8 cellular contexts compared by ENCODE assay signal in the genomic region with DNA sequence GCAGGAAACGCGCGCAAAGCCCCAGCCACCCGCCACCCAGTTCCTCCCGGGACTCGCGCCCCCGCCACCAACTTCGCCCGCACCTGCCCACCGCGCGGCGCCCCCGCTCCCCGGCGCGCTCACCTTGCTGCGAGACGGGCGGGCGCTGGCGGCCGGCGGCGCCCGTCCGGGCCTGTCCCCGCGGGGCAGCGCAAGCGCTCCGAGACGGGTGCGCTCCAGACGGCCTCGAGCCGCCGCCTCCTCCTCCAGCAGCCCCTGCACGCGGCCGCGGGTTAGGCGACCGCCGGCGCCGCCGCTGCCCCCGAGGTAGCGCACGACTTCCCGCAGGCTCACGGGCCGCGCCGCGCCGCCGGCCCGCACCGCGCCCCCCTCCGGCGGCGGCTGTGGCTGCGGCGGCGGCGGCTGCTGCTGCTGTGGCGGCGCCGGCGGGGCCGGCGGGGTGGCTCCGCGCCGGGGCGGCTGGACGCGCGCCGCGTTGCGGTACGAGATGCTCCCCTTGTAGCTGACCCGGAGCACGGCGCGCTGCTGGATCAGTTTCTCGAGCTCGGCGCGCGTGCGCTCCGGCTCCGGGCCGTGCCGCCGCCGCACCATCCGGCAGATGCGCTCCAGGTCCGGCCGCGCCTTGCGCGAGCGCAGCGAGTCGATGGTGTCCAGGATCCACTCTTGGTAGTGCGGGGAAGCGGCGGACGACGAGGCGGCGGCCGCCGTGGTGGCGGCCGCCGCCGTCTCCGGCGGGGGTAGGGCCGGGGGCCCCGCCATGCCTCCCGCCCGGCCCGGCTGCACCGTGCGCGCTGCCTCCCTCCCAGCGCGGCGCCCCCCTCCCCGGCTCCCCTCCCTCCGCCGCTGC. TPM values are rescaled to one million over a fixed set of nuclear protein-coding genes. Genes with fewer than 3 reads are reported as not detected.
DNase-seq lines count a peak whose midpoint lies in the region; ATAC-seq and TF ChIP-seq lines count a peak whose summit lies in the region.

No MANE protein-coding gene starts in this region.

- H3K27me3 ChIP-seq in SK-N-SH (ENCODE audit: insufficient read depth) (no peaks in the 10 kb centered on the region), gastrocnemius medialis (no peaks in the 10 kb centered on the region)

- H3K79me2 ChIP-seq in SK-N-SH (ENCODE audit: insufficient read depth), result no peaks in the 10 kb centered on the region; the same call in 1 of the 2 replicates

- no peak for TF ChIP-seq EP300 in SK-N-SH (IDR thresholded peaks at IDR 0.05; ENCODE audit: borderline replicate concordance in 1 of 2, low read depth in 1 of 2, low read length in 1 of 2)

- H3K36me3 ChIP-seq in ES-I3 (ENCODE audit: insufficient read depth, low read length), result no peaks in the 10 kb centered on the region
- H3K36me3 ChIP-seq in SK-N-SH (replicated peaks in 1 of 2; ENCODE audit: control insufficient read depth in 1 of 2, insufficient read depth in 2 of 2, low read length in 1 of 2), result peaks cover 16 to 18% of the 10 kb centered on the region in 2 experiments
- H3K36me3 ChIP-seq in gastrocnemius medialis, result peaks cover 0 to 13% of the 10 kb centered on the region in 2 donors

- POLR2A ChIA-PET in SK-N-SH (lab: Yijun Ruan, JAX), result interaction anchor here (0.6 kb wide), 1 partner anchor 26 kb away, joined by 4 read pairs; no protein-coding TSS in a partner anchor

- H3K4me3 ChIP-seq in SK-N-SH (ENCODE audit: low read depth in 2 of 2, low read length in 1 of 2), result peak overlapping the region; percentile 57 to 64
- H3K4me3 ChIP-seq in gastrocnemius medialis, result peak overlapping the region; percentile 63 to 89 (median 79)

- in situ Hi-C loops in gastrocnemius medialis (cut with MboI; ENCODE audit: low sequenced_read_pairs in 4 of 4), result loop anchor here in 1 of 4 donors (10.0 kb wide), 1 partner anchor 305 kb away; no protein-coding TSS in a partner anchor

- intact Hi-C loops in gastrocnemius medialis (cut with DNase I; ENCODE audit: low total_unique reads), result loop anchor here (2.0 kb wide), 2 partner anchors 17 to 25 kb away; no protein-coding TSS in a partner anchor

- 2% methylated on average over 10 of the region's 142 CpGs for WGBS in SK-N-SH (ENCODE audit: low lambda C conversion rate)

- H3K9me3 ChIP-seq in ES-I3 (ENCODE audit: control insufficient read depth, insufficient read depth, low read length), result no peaks in the 10 kb centered on the region; the same call in 1 of the 2 replicates
- peaks cover 8% of the 10 kb centered on the region; the same call in 1 of the 2 replicates for H3K9me3 ChIP-seq in SK-N-SH
- peaks cover 0 to 9% (median 7%) of the 10 kb centered on the region in 3 donors for H3K9me3 ChIP-seq in gastrocnemius medialis

- CTCF ChIA-PET in SK-N-SH (lab: Yijun Ruan, JAX), result interaction anchor here (1.0 to 5.4 kb wide), 7 partner anchors 9 to 258 kb away, joined by 3 to 19 read pairs (median 7); a partner anchor contains a TSS

- no peak for TF ChIP-seq CTCF in SK-N-SH (IDR thresholded peaks at IDR 0.05)
- peak in 4 of 5 experiments; percentile 13 to 21 (median 19) for TF ChIP-seq CTCF in gastrocnemius medialis (IDR thresholded peaks at IDR 0.05 in 4 of 5, conservative IDR thresholded peaks at IDR 0.05 in 1 of 5)

- peak in 1 of 2 donors; percentile 23 for TF ChIP-seq POLR2A in gastrocnemius medialis (IDR thresholded peaks at IDR 0.05)

- ATAC-seq in HG02852 (IDR thresholded peaks at IDR 0.05; ENCODE audit: unreplicated experiment), result peak; percentile 14
- peak; percentile 45 to 46 for ATAC-seq in gastrocnemius medialis
- no peak for ATAC-seq in GM18517 (IDR thresholded peaks at IDR 0.05; ENCODE audit: unreplicated experiment)

- DNase-seq in SK-N-SH, result peak; percentile 85
- peak; percentile 75 for DNase-seq in hepatic stellate cell (ENCODE audit: low spot score)
- peak in 1 of 2 donors; percentile 52 for DNase-seq in gastrocnemius medialis
- no peak for DNase-seq in DMS114 treated with DMSO at 0.1 percent for 48 hours (lab: John Stamatoyannopoulos, UW; ENCODE audit: unreplicated experiment)

- H4K20me1 ChIP-seq in SK-N-SH (ENCODE audit: insufficient read depth), result peaks cover 4% of the 10 kb centered on the region; the same call in 1 of the 2 replicates

- no peak for TF ChIP-seq RAD21 in SK-N-SH (IDR thresholded peaks at IDR 0.05; ENCODE audit: low read length)

- peak overlapping the region in 1 of 2 experiments; percentile 93; a peak in 2 of 4 replicates for H3K27ac ChIP-seq in SK-N-SH (ENCODE audit: low read depth in 2 of 2, low read length in 1 of 2)
- H3K27ac ChIP-seq in angular gyrus (ENCODE audit: low read depth, low read length), result peak overlapping the region; percentile 16
- peak overlapping the region; percentile 89 to 96 (median 92) for H3K27ac ChIP-seq in gastrocnemius medialis

- H3F3A ChIP-seq in SK-N-SH (replicated peaks; ENCODE audit: insufficient read depth), result peaks cover 17% of the 10 kb centered on the region

- H3K4me1 ChIP-seq in ES-I3 (ENCODE audit: insufficient read depth, low read length), result no peaks in the 10 kb centered on the region; the same call in 1 of the 2 replicates
- peaks cover 0 to 10% of the 10 kb centered on the region in 2 experiments; a peak in 1 of 4 replicates for H3K4me1 ChIP-seq in SK-N-SH (ENCODE audit: control insufficient read depth in 1 of 2, insufficient read depth in 2 of 2, low read depth in 1 of 2, low read length in 1 of 2)
- peaks cover 0 to 5% of the 10 kb centered on the region in 2 donors for H3K4me1 ChIP-seq in gastrocnemius medialis

- H3K9ac ChIP-seq in ES-I3 (ENCODE audit: low read depth, low read length), result peak overlapping the region; percentile 60
- no peak overlapping the region for H3K9ac ChIP-seq in SK-N-SH

- H3K9me2 ChIP-seq in SK-N-SH, result no peaks in the 10 kb centered on the region

- H2AFZ ChIP-seq in SK-N-SH (ENCODE audit: low read depth), result no peak overlapping the region

- H3K4me2 ChIP-seq in SK-N-SH, result peak overlapping the region; percentile 71

TF ChIP-seq in SK-N-SH, 30 proteins besides CTCF, POLR2A, EP300 and RAD21:
- TF ChIP-seq GABPA (IDR thresholded peaks at IDR 0.05; ENCODE audit: low read depth) (no peak), NRF1 (IDR thresholded peaks at IDR 0.05; ENCODE audit: low read depth, low read length) (peak; percentile 51)
TF ChIP-seq in SK-N-SH: peak in this region for 1.

RNA-seq across cellular contexts. Expression of a gene that starts 0.7 kb away (rescaled TPM):
- polyA plus RNA-seq in SK-N-SH (2012; rRNA removed), result 11.7 and 19.0 TPM in 2 replicates
- 12.1 and 16.7 TPM in 2 replicates for polyA plus RNA-seq in SK-N-SH (2012; cell fraction: cytosol; rRNA removed)
- polyA plus RNA-seq in SK-N-SH (2012; cell fraction: nucleus; rRNA removed), result 24.4 and 35.4 TPM in 2 replicates
- 10 to 100 TPM; 15.1 to 71.8 (median 40.2) TPM for total RNA-seq in gastrocnemius medialis

RNA-seq across cellular contexts. Expression of a gene that starts 4.3 kb away (rescaled TPM):
- not detected in 2 replicates for polyA plus RNA-seq in SK-N-SH (2012; rRNA removed)
- not detected in 2 replicates for polyA plus RNA-seq in SK-N-SH (2012; cell fraction: cytosol; rRNA removed)
- polyA plus RNA-seq in SK-N-SH (2012; cell fraction: nucleus; rRNA removed), result not detected in 2 replicates
- not detected for total RNA-seq in gastrocnemius medialis

RNA-seq across cellular contexts. Expression of a gene that starts 17.3 kb away (rescaled TPM):
- 1.6 and 2.6 TPM in 2 replicates for polyA plus RNA-seq in SK-N-SH (2012; rRNA removed)
- 2.0 and 2.2 TPM in 2 replicates for polyA plus RNA-seq in SK-N-SH (2012; cell fraction: cytosol; rRNA removed)
- polyA plus RNA-seq in SK-N-SH (2012; cell fraction: nucleus; rRNA removed), result 2.5 and 5.0 TPM in 2 replicates
- 1 to 10 TPM; 1.8 to 8.0 (median 5.7) TPM for total RNA-seq in gastrocnemius medialis

RNA-seq across cellular contexts. Expression of a gene that starts 27.7 kb away (rescaled TPM):
- polyA plus RNA-seq in SK-N-SH (2012; rRNA removed), result 17.2 and 48.4 TPM in 2 replicates
- 33.8 and 53.4 TPM in 2 replicates for polyA plus RNA-seq in SK-N-SH (2012; cell fraction: cytosol; rRNA removed)
- 32.5 and 44.9 TPM in 2 replicates for polyA plus RNA-seq in SK-N-SH (2012; cell fraction: nucleus; rRNA removed)
- 100 to 1,000 TPM in 3 of 4 donors, 10 to 100 TPM in 1; 74.7 to 180 (median 147) TPM for total RNA-seq in gastrocnemius medialis

RNA-seq across cellular contexts. Expression of a gene that starts 28.0 kb away (rescaled TPM):
- polyA plus RNA-seq in SK-N-SH (2012; rRNA removed), result 5.2 and 5.5 TPM in 2 replicates
- polyA plus RNA-seq in SK-N-SH (2012; cell fraction: cytosol; rRNA removed), result 4.3 and 5.5 TPM in 2 replicates
- polyA plus RNA-seq in SK-N-SH (2012; cell fraction: nucleus; rRNA removed), result 3.1 and 3.6 TPM in 2 replicates
- not detected for total RNA-seq in gastrocnemius medialis
